In genomic region chr1:170068923-170069322, GRCh38 we compare ENCODE assay signal across 1 cellular context.
TF ChIP-seq lines count a peak whose summit lies in the region.

No MANE protein-coding gene starts in this region.

TF ChIP-seq in IMR-90, 13 proteins besides CTCF, POLR2A, EP300 and RAD21 (continued from another document):
- no peak for TF ChIP-seq RFX5 (IDR thresholded peaks at IDR 0.05; ENCODE audit: low read depth, low read length)
- no peak for TF ChIP-seq SMC3 (IDR thresholded peaks at IDR 0.05; ENCODE audit: low read depth, low read length)
- no peak for TF ChIP-seq MAFK (IDR thresholded peaks at IDR 0.05; ENCODE audit: low read depth, low read length)
- TF ChIP-seq FOS (IDR thresholded peaks at IDR 0.05; ENCODE audit: low read depth, low read length), result no peak
- no peak for TF ChIP-seq USF2 (IDR thresholded peaks at IDR 0.05; ENCODE audit: low read depth, low read length)
- no peak for TF ChIP-seq ELK1 (IDR thresholded peaks at IDR 0.05; ENCODE audit: borderline replicate concordance, low read depth, low read length)
